Comparison of ENCODE assay signal across 11 cellular contexts in the genomic region with DNA sequence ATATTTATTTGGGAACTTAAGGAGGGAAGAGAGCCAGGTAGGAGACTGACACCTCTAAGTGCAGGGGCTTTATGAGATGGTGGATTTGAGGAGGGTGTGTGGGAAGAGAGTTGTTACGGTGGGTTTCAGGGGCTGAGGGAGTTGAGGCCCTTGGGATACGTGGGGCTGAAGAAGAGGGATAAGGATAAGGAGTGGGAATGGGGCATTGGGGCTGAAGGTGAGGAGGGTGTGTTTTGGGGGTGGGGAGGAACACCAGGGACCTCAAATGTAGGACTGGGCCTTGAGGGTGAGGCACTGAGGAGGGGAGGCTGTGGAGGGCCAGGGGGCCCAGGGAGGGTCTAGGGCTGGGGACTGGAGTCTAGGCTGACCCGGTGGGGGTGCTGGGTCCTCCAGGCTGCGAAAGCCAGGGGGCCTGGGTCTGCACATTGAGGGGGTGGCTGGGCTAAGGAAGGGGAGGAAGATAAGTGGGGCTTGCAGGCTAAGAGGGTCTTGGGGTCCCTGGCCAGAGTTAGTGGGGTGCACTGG. TPM values are rescaled to one million over a fixed set of nuclear protein-coding genes. Genes with fewer than 3 reads are reported as not detected.
DNase-seq lines count a peak whose midpoint lies in the region; ATAC-seq, FAIRE-seq and TF ChIP-seq lines count a peak whose summit lies in the region.
"Had no signal": no experiment of that assay in that cellular context is flagged by ENCODE, and none has a peak within 500 bp of the region (broad histone marks: within the 10 kb centered on the region; RNA-seq: fewer than 3 reads in every experiment).

No MANE protein-coding gene starts in this region.

- no peak overlapping the region for H4K5ac ChIP-seq in H9 (ENCODE audit: insufficient read length, low read depth, low read length)

- H2BK12ac ChIP-seq in H9 (ENCODE audit: insufficient read length, low read depth, low read length) = peak overlapping the region; percentile 94

- TF ChIP-seq RAD21 in K562 (CRISPR knock-in tag; conservative IDR thresholded peaks at IDR 0.05 in 1 of 2, IDR thresholded peaks at IDR 0.05 in 1 of 2) = no peak

- H3K9me1 ChIP-seq in K562 (ENCODE audit: control insufficient read depth, insufficient read depth, low read length) = no peaks in the 10 kb centered on the region

- H3K27ac ChIP-seq in 22Rv1 (peak overlapping the region; percentile 10), H9 (ENCODE audit: insufficient read length, low read depth, low read length) (no peak overlapping the region), K562 (ENCODE audit: extremely low read depth, low read depth, low read length) (no peak overlapping the region)

- POLR2A ChIA-PET in K562 (lab: Yijun Ruan, JAX) = interaction anchor here (1.1 to 1.2 kb wide), 2 partner anchors 12 to 14 kb away, joined by 4 read pairs; no protein-coding TSS in a partner anchor

- H3K79me1 ChIP-seq in H9 (ENCODE audit: insufficient read depth, low read depth, low read length, poor library complexity, severe bottlenecking) = peaks cover 4% of the 10 kb centered on the region

- no peak overlapping the region for H4K8ac ChIP-seq in H9 (replicated peaks; ENCODE audit: insufficient read length, low read depth, low read length)

- no TSS peak for BruUV-seq in K562 (replicated peaks; lab: Mats Ljungman, UMichigan)

- H2BK5ac ChIP-seq in H9 (ENCODE audit: insufficient read length, low read length) = no peak overlapping the region

- TF ChIP-seq POLR2A in K562 (conservative IDR thresholded peaks at IDR 0.05) = no peak

- peaks cover 9% of the 10 kb centered on the region; the same call in 2 of the 3 replicates for H3K36me3 ChIP-seq in K562 (ENCODE audit: control insufficient read depth, insufficient read depth, low read length)
- H3K36me3 ChIP-seq: lower lobe of right lung, thoracic aorta had no signal

- H2AFZ ChIP-seq in H9 (ENCODE audit: low read length) (no peak overlapping the region), K562 (ENCODE audit: low read depth, low read length) (0 out of 2 replicates have a peak overlapping the region, but pooled peaks have one; percentile 2)

- FAIRE-seq in K562 (lab: Jason Lieb, UNC) = no peak

- DNase-seq in H9 (no peak), K562 (ENCODE audit: extremely low read depth in 1 of 4, low spot score in 3 of 4) (no peak), natural killer cell (no peak), DMS114 treated with DMSO at 0.1 percent for 48 hours (lab: John Stamatoyannopoulos, UW; ENCODE audit: unreplicated experiment) (no peak), NCI-H345 (lab: John Stamatoyannopoulos, UW) (no peak), GM19238 (ENCODE audit: insufficient read length, low spot score) (no peak), NCI-H1048 (lab: John Stamatoyannopoulos, UW) (no peak)

- H3K9me3 ChIP-seq in H9 (ENCODE audit: control insufficient read depth, low read depth, low read length) (no peaks in the 10 kb centered on the region), K562 (replicated peaks; ENCODE audit: control insufficient read depth, insufficient read depth, low read depth, low read length) (peaks cover 1% of the 10 kb centered on the region; the same call in 1 of the 2 replicates)
- H3K9me3 ChIP-seq: lower lobe of right lung, thoracic aorta had no signal

- H3K9ac ChIP-seq in H9 (ENCODE audit: extremely low read depth, insufficient read length, low read length) (no peak overlapping the region), K562 (ENCODE audit: insufficient read depth in 1 of 2, low read depth in 2 of 2, low read length in 2 of 2) (peak overlapping the region in 1 of 2 experiments; percentile 97; a peak in 2 of 4 replicates)

- H2BK20ac ChIP-seq in H9 (ENCODE audit: low read depth, low read length, poor library complexity, severe bottlenecking) = no peak overlapping the region

- H3K4me1 ChIP-seq in H9 (ENCODE audit: insufficient read depth, low read length) (peaks cover 3% of the 10 kb centered on the region; the same call in 1 of the 2 replicates), K562 (replicated peaks in 1 of 2; ENCODE audit: control insufficient read depth in 2 of 2, insufficient read depth in 2 of 2, low read length in 2 of 2) (peaks cover 18 to 31% of the 10 kb centered on the region in 2 experiments; a peak in 4 of 5 replicates)

- H3K56ac ChIP-seq in H9 (ENCODE audit: insufficient read length, low read depth, low read length) = no peak overlapping the region

- H2AK5ac ChIP-seq in H9 (ENCODE audit: insufficient read length, low read length) = peak overlapping the region; percentile 87

- H3K4ac ChIP-seq in H9 (ENCODE audit: low read depth, low read length) = no peak overlapping the region

- in situ Hi-C loops in K562 (cut with MboI) = no loop called here

- no CpG with 5 or more reads among the region's 4 CpGs for WGBS in H9 (ENCODE audit: extremely low coverage, insufficient read length, low lambda C conversion rate)
- 82% methylated on average over 4 of the region's 4 CpGs for WGBS in K562 (ENCODE audit: insufficient coverage, low coverage, missing lambda C conversion rate)

- H3K4me2 ChIP-seq in H9 (ENCODE audit: insufficient read depth, insufficient read length, low read length) (no peak overlapping the region), K562 (ENCODE audit: insufficient read depth, low read length) (no peak overlapping the region)

- no peak overlapping the region; the same call in 1 of the 2 replicates for H3K14ac ChIP-seq in H9 (ENCODE audit: insufficient read depth, low read length)

- intact Hi-C loops in K562 (cut with micrococcal nuclease) = no loop called here
- intact Hi-C loops in natural killer cell (cut with micrococcal nuclease) = loop anchor here (10.0 kb wide), 1 partner anchor 68 kb away; a partner anchor contains a TSS

- H3K4me3 ChIP-seq in K562 = no peak overlapping the region

- CTCF ChIA-PET in K562 (lab: Yijun Ruan, JAX; ENCODE audit: low intra/inter-chr PET ratio) = no interaction called here

- TF ChIP-seq EP300 in K562 (IDR thresholded peaks at IDR 0.05; ENCODE audit: low read length) = no peak

- H3K27me3 Mint-ChIP-seq in H9 (ENCODE audit: low read depth) (no peaks in the 10 kb centered on the region), natural killer cell (ENCODE audit: low read depth in 2 of 2) (no peaks in the 10 kb centered on the region)

- peak overlapping the region in 2 of 3 experiments; percentile 5 to 60; a peak in 5 of 7 replicates for H3K27ac Mint-ChIP-seq in H9
- H3K27ac Mint-ChIP-seq in natural killer cell = peak overlapping the region; percentile 72 to 89

- H3K27me3 ChIP-seq in H9 (ENCODE audit: insufficient read depth, low read length) (no peaks in the 10 kb centered on the region), K562 (ENCODE audit: control insufficient read depth in 2 of 2, insufficient read depth in 2 of 2, low read length in 2 of 2) (no peaks in the 10 kb centered on the region)

- H3K36me3 Mint-ChIP-seq in H9 (ENCODE audit: insufficient read depth in 1 of 3, low read depth in 3 of 3) (peaks cover 0 to 4% (median 1%) of the 10 kb centered on the region in 3 experiments; a peak in 4 of 7 replicates), natural killer cell (no peaks in the 10 kb centered on the region)

- ATAC-seq in K562 = no peak
- no peak for ATAC-seq in natural killer cell

- H3K18ac ChIP-seq in H9 (ENCODE audit: insufficient read length, low read depth, low read length) = no peak overlapping the region

- H4K20me1 ChIP-seq in H9 (ENCODE audit: control insufficient read depth, insufficient read depth, insufficient read length) (no peaks in the 10 kb centered on the region), K562 (replicated peaks; ENCODE audit: control insufficient read depth, insufficient read depth, low read length) (no peaks in the 10 kb centered on the region)

- H4K91ac ChIP-seq in H9 (ENCODE audit: insufficient read length, low read depth, low read length) = no peak overlapping the region

- H2BK15ac ChIP-seq in H9 (ENCODE audit: low read depth, low read length) = 0 out of 2 replicates have a peak overlapping the region, but pooled peaks have one; percentile 24

- no peak overlapping the region for H3T11ph ChIP-seq in H9 (ENCODE audit: low read length)

- peaks cover 4 to 6% of the 10 kb centered on the region in 2 experiments; a peak in 4 of 5 replicates for H3K9me3 Mint-ChIP-seq in H9
- H3K9me3 Mint-ChIP-seq in natural killer cell = no peaks in the 10 kb centered on the region

- H3K4me3 Mint-ChIP-seq in H9 = peak overlapping the region; percentile 62 to 82
- peak overlapping the region; percentile 83 for H3K4me3 Mint-ChIP-seq in natural killer cell

- TF ChIP-seq CTCF in 22Rv1 (IDR thresholded peaks at IDR 0.05) (no peak), H9 (conservative IDR thresholded peaks at IDR 0.05) (no peak), K562 (IDR thresholded peaks at IDR 0.05 in 2 of 3, conservative IDR thresholded peaks at IDR 0.05 in 1 of 3; ENCODE audit: insufficient read depth in 2 of 3, low read depth in 1 of 3, low read length in 3 of 3) (no peak), natural killer cell (IDR thresholded peaks at IDR 0.05) (no peak)

- H3K79me2 ChIP-seq in H9 (ENCODE audit: insufficient read depth, low read length) (peaks cover 4% of the 10 kb centered on the region; the same call in 1 of the 2 replicates), K562 (ENCODE audit: control insufficient read depth, insufficient read depth, low read length) (peaks cover 39% of the 10 kb centered on the region)

- H3K23me2 ChIP-seq in H9 (ENCODE audit: insufficient read length, low read depth, low read length, poor library complexity, severe bottlenecking) = peaks cover 5% of the 10 kb centered on the region

- H3K4me1 Mint-ChIP-seq in H9 (peaks cover 18 to 22% of the 10 kb centered on the region in 2 experiments), natural killer cell (peaks cover 22 to 36% of the 10 kb centered on the region in 2 donors)

- no peak overlapping the region for H2BK120ac ChIP-seq in H9 (ENCODE audit: low read depth, low read length, poor library complexity, severe bottlenecking)

- no peak overlapping the region for H3K23ac ChIP-seq in H9 (ENCODE audit: insufficient read length, low read depth, low read length)

RNA-seq across cellular contexts. Expression of a gene that starts 1.2 kb away (rescaled TPM):
- 45.9 and 50.4 TPM in 2 replicates for total RNA-seq in H9 (2021)
- total RNA-seq in K562 (2011; cell fraction: chromatin; rRNA removed; ENCODE audit: low replicate concordance) = 33.4 and 106 TPM in 2 replicates
- 69.5 and 71.2 TPM in 2 replicates for total RNA-seq in K562 (2011; cell fraction: nucleolus; rRNA removed)
- 36.4 and 44.3 TPM in 2 replicates for total RNA-seq in K562 (2011; cell fraction: nucleoplasm; rRNA removed)
- 28.6 and 36.7 TPM in 2 replicates for total RNA-seq in K562 (2014; rRNA removed)
- 7.8 and 15.6 TPM in 2 replicates for total RNA-seq in K562 (2014; rRNA removed; fragmentation: Illumina TruSeq; extraction: Trizol)
- 33.2 and 34.3 TPM in 2 replicates for total RNA-seq in K562 (2015; rRNA removed; fragmentation: Illumina TruSeq; extraction: Trizol)
- 63.7 and 65.3 TPM in 2 replicates for total RNA-seq in K562 (2021)
- 34.9 and 54.1 TPM in 2 replicates for polyA plus RNA-seq in K562 (2011; rRNA removed)
- 50.7 and 63.4 TPM in 2 replicates for polyA plus RNA-seq in K562 (2011; cell fraction: cytosol; rRNA removed)
- 122 and 150 TPM in 2 replicates for polyA plus RNA-seq in K562 (2011; cell fraction: nucleus; rRNA removed)
- 43.7 and 66.8 TPM in 2 replicates for polyA plus RNA-seq in K562 (2012)
- 35.1 and 47.8 TPM in 2 replicates for polyA plus RNA-seq in K562 (2014; fragmentation: Illumina TruSeq; extraction: Trizol)
- polyA plus RNA-seq in K562 (2014; fragmentation: Nextera tagmentation; extraction: Ambion mirVana) = under 1 TPM; 0.27 to 0.78 TPM
- polyA plus RNA-seq in K562 (2014; rRNA removed) = 41.1 and 42.7 TPM in 2 replicates
- 17.2 and 24.3 TPM in 2 replicates for polyA minus RNA-seq in K562 (2011; rRNA and poly(A)+ RNA removed)
- 35.5 and 58.1 TPM in 2 replicates for polyA minus RNA-seq in K562 (2011; cell fraction: cytosol; rRNA and poly(A)+ RNA removed)
- 17.6 and 24.7 TPM in 2 replicates for polyA minus RNA-seq in K562 (2011; cell fraction: nucleus; rRNA and poly(A)+ RNA removed)
- total RNA-seq in natural killer cell = 10 to 100 TPM; 47.8 to 61.0 (median 50.9) TPM

RNA-seq across cellular contexts. Expression of a gene that starts 53.1 kb away (rescaled TPM):
- total RNA-seq in H9 (2021) (0.94 and 1.5 TPM in 2 replicates), K562 (2014; rRNA removed) (0.41 and 0.78 TPM in 2 replicates), K562 (2014; rRNA removed; fragmentation: Illumina TruSeq; extraction: Trizol) (0.06 and 0.11 TPM in 2 replicates), K562 (2015; rRNA removed; fragmentation: Illumina TruSeq; extraction: Trizol) (0.26 and 0.43 TPM in 2 replicates), K562 (2021) (0.13 and 0.16 TPM in 2 replicates), natural killer cell (1 to 10 TPM in 2 of 3 donors, under 1 TPM in 1; 0.73 to 1.8 (median 1.6) TPM)
- total RNA-seq in K562 (2011; cell fraction: chromatin; rRNA removed; ENCODE audit: low replicate concordance) = 0.86 and 1.9 TPM in 2 replicates
- total RNA-seq in K562 (2011; cell fraction: nucleolus; rRNA removed) = 1.1 and 1.8 TPM in 2 replicates
- total RNA-seq in K562 (2011; cell fraction: nucleoplasm; rRNA removed) = 1.1 and 1.6 TPM in 2 replicates
- polyA plus RNA-seq in K562 (2011; rRNA removed) (0.24 and 0.31 TPM in 2 replicates), K562 (2014; fragmentation: Illumina TruSeq; extraction: Trizol) (0.16 and 0.21 TPM in 2 replicates), K562 (2014; fragmentation: Nextera tagmentation; extraction: Ambion mirVana) (under 1 TPM; 0.01 to 0.03 TPM), K562 (2014; rRNA removed) (0.22 and 0.57 TPM in 2 replicates)
- 0.18 and 0.34 TPM in 2 replicates for polyA plus RNA-seq in K562 (2011; cell fraction: cytosol; rRNA removed)
- polyA plus RNA-seq in K562 (2011; cell fraction: nucleus; rRNA removed) = 0.94 and 1.9 TPM in 2 replicates
- 0.25 and 0.55 TPM in 2 replicates for polyA plus RNA-seq in K562 (2012)
- 0.12 and 0.35 TPM in 2 replicates for polyA minus RNA-seq in K562 (2011; rRNA and poly(A)+ RNA removed)
- not detected in 2 replicates for polyA minus RNA-seq in K562 (2011; cell fraction: cytosol; rRNA and poly(A)+ RNA removed)
- polyA minus RNA-seq in K562 (2011; cell fraction: nucleus; rRNA and poly(A)+ RNA removed) = 0.40 and 0.78 TPM in 2 replicates

RNA-seq across cellular contexts. Expression of a gene that starts 59.4 kb away (rescaled TPM):
- 1.0 and 1.4 TPM in 2 replicates for total RNA-seq in H9 (2021)
- not detected in 2 replicates for total RNA-seq in K562 (2011; cell fraction: chromatin; rRNA removed; ENCODE audit: low replicate concordance)
- total RNA-seq in K562 (2011; cell fraction: nucleolus; rRNA removed) = not detected in 2 replicates
- not detected in 2 replicates for total RNA-seq in K562 (2011; cell fraction: nucleoplasm; rRNA removed)
- total RNA-seq in K562 (2014; rRNA removed) = not detected in 2 replicates
- total RNA-seq in K562 (2014; rRNA removed; fragmentation: Illumina TruSeq; extraction: Trizol) = not detected in 2 replicates
- not detected in 2 replicates for total RNA-seq in K562 (2015; rRNA removed; fragmentation: Illumina TruSeq; extraction: Trizol)
- not detected in 2 replicates for total RNA-seq in K562 (2021)
- not detected in 2 replicates for polyA plus RNA-seq in K562 (2011; rRNA removed)
- polyA plus RNA-seq in K562 (2011; cell fraction: cytosol; rRNA removed) = not detected in 2 replicates
- not detected in 2 replicates for polyA plus RNA-seq in K562 (2011; cell fraction: nucleus; rRNA removed)
- polyA plus RNA-seq in K562 (2012) = not detected in 2 replicates
- not detected in 2 replicates for polyA plus RNA-seq in K562 (2014; fragmentation: Illumina TruSeq; extraction: Trizol)
- polyA plus RNA-seq in K562 (2014; fragmentation: Nextera tagmentation; extraction: Ambion mirVana) = not detected
- not detected in 2 replicates for polyA plus RNA-seq in K562 (2014; rRNA removed)
- not detected in 2 replicates for polyA minus RNA-seq in K562 (2011; rRNA and poly(A)+ RNA removed)
- not detected in 2 replicates for polyA minus RNA-seq in K562 (2011; cell fraction: cytosol; rRNA and poly(A)+ RNA removed)
- polyA minus RNA-seq in K562 (2011; cell fraction: nucleus; rRNA and poly(A)+ RNA removed) = not detected in 2 replicates
- total RNA-seq in natural killer cell = not detected
- total RNA-seq: fibroblast of villous mesenchyme, lower lobe of right lung, thoracic aorta had no signal
